ENCODE assay signal across 20 cellular contexts in genomic region chr3:23294770-23295387, GRCh38.
A peak's percentile ranks its signal among the peaks of the same experiment; 100 is the strongest.
DNase-seq lines count a peak whose midpoint lies in the region; ATAC-seq, FAIRE-seq and TF ChIP-seq lines count a peak whose summit lies in the region.
"Had no signal": no experiment of that assay in that cellular context is flagged by ENCODE, and none has a peak within 500 bp of the region (broad histone marks: within the 10 kb centered on the region; RNA-seq: fewer than 3 reads in every experiment).

No MANE protein-coding gene starts in this region.

- SMC1A ChIA-PET in GM12878 (lab: Charles Lee; ENCODE audit: uncharacterized antibody, unreplicated experiment): interaction anchor here (0.7 to 0.8 kb wide), 2 partner anchors 29 to 56 kb away, joined by 3 read pairs; no protein-coding TSS in a partner anchor

- CTCF ChIA-PET in GM12878 (lab: Yijun Ruan, JAX): interaction anchor here (1.0 kb wide), 1 partner anchor 27 kb away, joined by 3 read pairs; no protein-coding TSS in a partner anchor

- peaks cover 11% of the 10 kb centered on the region for H3K79me2 ChIP-seq in GM12878 (ENCODE audit: control insufficient read depth, insufficient read depth, low read length)

- DNase-seq in GM12878 (ENCODE audit: low read depth, low spot score): no peak
- no peak for DNase-seq in AML-193 (lab: John Stamatoyannopoulos, UW)
- DNase-seq in NCI-H1048 (lab: John Stamatoyannopoulos, UW): no peak
- DNase-seq in GM13976 (ENCODE audit: low spot score): no peak
- DNase-seq: activated CD4-positive, CD25-positive, alpha-beta regulatory T cell treated with anti-CD3 and anti-CD28 coated beads, Interleukin-2, amount 50 U/mL, for 72 hours; activated naive CD8-positive, alpha-beta T cell treated with anti-CD3 and anti-CD28 coated beads, Interleukin-2, amount 50 U/mL, for 24 hours; dermis blood vessel endothelial cell; foreskin keratinocyte; hypothalamus; KBM-7; NCI-H1092 treated with DMSO at 0.1 percent for 48 hours; NCI-H526 treated with DMSO at 0.1 percent for 48 hours; PC-9; sigmoid colon had no signal

- RAD21 ChIA-PET in GM12878 (lab: Charles Lee; ENCODE audit: unreplicated experiment): interaction anchor here (1.0 kb wide), 1 partner anchor 12 kb away, joined by 4 read pairs; no protein-coding TSS in a partner anchor

- in situ Hi-C loops in GM12878 (cut with MboI): no loop called here
- in situ Hi-C loops in GM13976 (cut with MboI; ENCODE audit: low sequenced_read_pairs, unreplicated experiment): no loop called here

- no peak overlapping the region; the same call in 1 of the 2 replicates for H3K27ac ChIP-seq in GM12878 (ENCODE audit: control insufficient read depth, insufficient read depth)
- H3K27ac ChIP-seq: foreskin keratinocyte, PC-9, sigmoid colon, SJCRH30 had no signal

- peak overlapping the region; percentile 62 for H3K4me2 ChIP-seq in GM12878 (ENCODE audit: control insufficient read depth, insufficient read depth)
- H3K4me2 ChIP-seq: PC-9 had no signal

- BruUV-seq in GM12878 (replicated peaks; lab: Mats Ljungman, UMichigan): no TSS peak

- 0 out of 2 replicates have a peak, but pooled peaks have one; percentile 0 for TF ChIP-seq RAD21 in GM12878 (IDR thresholded peaks at IDR 0.05; ENCODE audit: insufficient read depth, low read depth, low read length)

- H3K36me3 ChIP-seq in GM12878 (ENCODE audit: control insufficient read depth in 2 of 2, insufficient read depth in 2 of 2, low read length in 1 of 2): no peaks in the 10 kb centered on the region
- H3K36me3 ChIP-seq: sigmoid colon, SJCRH30 had no signal

- no peaks in the 10 kb centered on the region for H3K27me3 ChIP-seq in GM12878 (replicated peaks in 1 of 2; ENCODE audit: control insufficient read depth in 2 of 2, insufficient read depth in 2 of 2, low read length in 1 of 2)
- H3K27me3 ChIP-seq: foreskin keratinocyte, sigmoid colon, SJCRH30 had no signal

- no peak for TF ChIP-seq EP300 in GM12878 (IDR thresholded peaks at IDR 0.05; ENCODE audit: borderline replicate concordance in 1 of 2, control insufficient read depth in 1 of 2, low read depth in 2 of 2, low read length in 2 of 2)

- TF ChIP-seq CTCF in GM12878 (IDR thresholded peaks at IDR 0.05 in 2 of 3, conservative IDR thresholded peaks at IDR 0.05 in 1 of 3; ENCODE audit: control insufficient read depth in 2 of 3, extremely low read depth in 1 of 3, insufficient read depth in 1 of 3, low read depth in 3 of 3, low read length in 3 of 3): no peak
- TF ChIP-seq CTCF in GM13976 (IDR thresholded peaks at IDR 0.05; ENCODE audit: borderline replicate concordance, control extremely low read depth, extremely low read depth, insufficient read depth, missing control alignments): no peak

- H3K4me1 ChIP-seq in GM12878 (ENCODE audit: control insufficient read depth, insufficient read depth, low read length): peaks cover 9% of the 10 kb centered on the region; the same call in 1 of the 2 replicates
- H3K4me1 ChIP-seq: foreskin keratinocyte, sigmoid colon had no signal

- intact Hi-C loops in GM12878 (cut with micrococcal nuclease; ENCODE audit: unreplicated experiment): no loop called here

- H3K9ac ChIP-seq in GM12878 (ENCODE audit: control insufficient read depth, insufficient read depth, low read length): no peak overlapping the region

- no peaks in the 10 kb centered on the region; the same call in 2 of the 3 replicates for H3K9me3 ChIP-seq in GM12878 (replicated peaks; ENCODE audit: control insufficient read depth, insufficient read depth, low read length)
- H3K9me3 ChIP-seq: sigmoid colon, SJCRH30 had no signal

- H3K4me3 ChIP-seq in GM12878: 0 out of 2 replicates have a peak overlapping the region, but pooled peaks have one; percentile 2
- H3K4me3 ChIP-seq: PC-9, sigmoid colon, SJCRH30 had no signal

- POLR2A ChIA-PET in GM12878 (lab: Charles Lee): no interaction called here

- peak; percentile 23 for FAIRE-seq in GM12878 (lab: Jason Lieb, UNC)
- FAIRE-seq: bronchial epithelial cell, keratinocyte had no signal

- H4K20me1 ChIP-seq in GM12878 (ENCODE audit: control insufficient read depth, insufficient read depth): no peaks in the 10 kb centered on the region

- ATAC-seq in GM18517 (IDR thresholded peaks at IDR 0.05; ENCODE audit: unreplicated experiment): peak; percentile 70
- ATAC-seq in GM19467 (IDR thresholded peaks at IDR 0.05; ENCODE audit: unreplicated experiment): peak; percentile 75
- peak; percentile 83 for ATAC-seq in HG03175 (IDR thresholded peaks at IDR 0.05; ENCODE audit: unreplicated experiment)
- ATAC-seq in GM12878: peak; percentile 76
- ATAC-seq: activated naive CD8-positive, alpha-beta T cell treated with anti-CD3 and anti-CD28 coated beads, Interleukin-2, amount 50 U/mL, for 24 hours; foreskin keratinocyte had no signal

- TF ChIP-seq POLR2A in GM12878 (IDR thresholded peaks at IDR 0.05; ENCODE audit: low read depth, low read length): no peak

- H2AFZ ChIP-seq in GM12878 (ENCODE audit: control insufficient read depth, low read depth, low read length): no peak overlapping the region
- H2AFZ ChIP-seq: PC-9 had no signal

TF ChIP-seq in GM12878, 131 proteins besides CTCF, POLR2A, EP300 and RAD21:
- TF ChIP-seq NFXL1 (IDR thresholded peaks at IDR 0.05; ENCODE audit: borderline replicate concordance) (no peak), ZNF24 (IDR thresholded peaks at IDR 0.05) (no peak), JUND (IDR thresholded peaks at IDR 0.05; ENCODE audit: low read depth, low read length) (no peak), MTA2 (IDR thresholded peaks at IDR 0.05; ENCODE audit: low read depth) (peak; percentile 59; the same call in 1 of the 2 replicates), CBX3 (IDR thresholded peaks at IDR 0.05; ENCODE audit: borderline replicate concordance, low read depth) (no peak), MEF2B (IDR thresholded peaks at IDR 0.05; ENCODE audit: partially characterized antibody, poor library complexity, severe bottlenecking) (peak; percentile 80), RUNX3 (IDR thresholded peaks at IDR 0.05; ENCODE audit: low read length) (peak; percentile 33; the same call in 1 of the 2 replicates), ZNF217 (IDR thresholded peaks at IDR 0.05) (no peak), MEF2A (IDR thresholded peaks at IDR 0.05; ENCODE audit: insufficient read depth, low read depth, low read length) (peak; percentile 77), ZBTB11 (CRISPR knock-in tag; IDR thresholded peaks at IDR 0.05) (no peak)
